In the genomic region with DNA sequence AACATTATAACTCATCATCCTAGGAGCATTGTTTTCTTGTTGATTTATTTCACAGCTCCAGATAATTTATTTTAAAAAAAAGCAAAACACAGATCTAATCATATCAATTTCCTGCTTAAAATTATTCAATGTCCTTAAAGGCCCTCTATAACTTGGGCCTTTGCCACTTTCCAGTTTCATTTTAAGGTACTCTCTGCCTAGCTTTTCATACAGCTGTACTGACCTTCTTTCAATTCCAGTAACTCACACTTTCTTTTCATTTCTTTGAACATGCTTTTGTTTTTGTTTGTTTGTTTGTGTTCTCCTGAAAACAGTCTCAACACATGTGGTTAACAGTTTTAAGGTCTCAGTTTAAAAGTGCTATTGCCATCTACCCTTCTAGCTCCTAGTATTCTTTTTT, we compare ENCODE assay signal across 1 cellular context.
TF ChIP-seq lines count a peak whose summit lies in the region.

No MANE protein-coding gene starts in this region.

TF ChIP-seq in GM23338, 12 proteins besides CTCF, POLR2A, EP300 and RAD21 (continued from another document):
- TF ChIP-seq, protein P1, sequence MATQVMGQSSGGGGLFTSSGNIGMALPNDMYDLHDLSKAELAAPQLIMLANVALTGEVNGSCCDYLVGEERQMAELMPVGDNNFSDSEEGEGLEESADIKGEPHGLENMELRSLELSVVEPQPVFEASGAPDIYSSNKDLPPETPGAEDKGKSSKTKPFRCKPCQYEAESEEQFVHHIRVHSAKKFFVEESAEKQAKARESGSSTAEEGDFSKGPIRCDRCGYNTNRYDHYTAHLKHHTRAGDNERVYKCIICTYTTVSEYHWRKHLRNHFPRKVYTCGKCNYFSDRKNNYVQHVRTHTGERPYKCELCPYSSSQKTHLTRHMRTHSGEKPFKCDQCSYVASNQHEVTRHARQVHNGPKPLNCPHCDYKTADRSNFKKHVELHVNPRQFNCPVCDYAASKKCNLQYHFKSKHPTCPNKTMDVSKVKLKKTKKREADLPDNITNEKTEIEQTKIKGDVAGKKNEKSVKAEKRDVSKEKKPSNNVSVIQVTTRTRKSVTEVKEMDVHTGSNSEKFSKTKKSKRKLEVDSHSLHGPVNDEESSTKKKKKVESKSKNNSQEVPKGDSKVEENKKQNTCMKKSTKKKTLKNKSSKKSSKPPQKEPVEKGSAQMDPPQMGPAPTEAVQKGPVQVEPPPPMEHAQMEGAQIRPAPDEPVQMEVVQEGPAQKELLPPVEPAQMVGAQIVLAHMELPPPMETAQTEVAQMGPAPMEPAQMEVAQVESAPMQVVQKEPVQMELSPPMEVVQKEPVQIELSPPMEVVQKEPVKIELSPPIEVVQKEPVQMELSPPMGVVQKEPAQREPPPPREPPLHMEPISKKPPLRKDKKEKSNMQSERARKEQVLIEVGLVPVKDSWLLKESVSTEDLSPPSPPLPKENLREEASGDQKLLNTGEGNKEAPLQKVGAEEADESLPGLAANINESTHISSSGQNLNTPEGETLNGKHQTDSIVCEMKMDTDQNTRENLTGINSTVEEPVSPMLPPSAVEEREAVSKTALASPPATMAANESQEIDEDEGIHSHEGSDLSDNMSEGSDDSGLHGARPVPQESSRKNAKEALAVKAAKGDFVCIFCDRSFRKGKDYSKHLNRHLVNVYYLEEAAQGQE (IDR thresholded peaks at IDR 0.05; ENCODE audit: unreplicated experiment) = no peak
- no peak for TF ChIP-seq ZNF331 (CRISPR knock-in tag; IDR thresholded peaks at IDR 0.05; ENCODE audit: low read depth)
- no peak for TF ChIP-seq JUNB (IDR thresholded peaks at IDR 0.05; ENCODE audit: unreplicated experiment)
- TF ChIP-seq EZH2 (IDR thresholded peaks at IDR 0.05; ENCODE audit: low read depth, unreplicated experiment) = no peak
- no peak for TF ChIP-seq NANOG (IDR thresholded peaks at IDR 0.05; ENCODE audit: borderline replicate concordance)
